1 cellular context compared by ENCODE assay signal in the genomic region with DNA sequence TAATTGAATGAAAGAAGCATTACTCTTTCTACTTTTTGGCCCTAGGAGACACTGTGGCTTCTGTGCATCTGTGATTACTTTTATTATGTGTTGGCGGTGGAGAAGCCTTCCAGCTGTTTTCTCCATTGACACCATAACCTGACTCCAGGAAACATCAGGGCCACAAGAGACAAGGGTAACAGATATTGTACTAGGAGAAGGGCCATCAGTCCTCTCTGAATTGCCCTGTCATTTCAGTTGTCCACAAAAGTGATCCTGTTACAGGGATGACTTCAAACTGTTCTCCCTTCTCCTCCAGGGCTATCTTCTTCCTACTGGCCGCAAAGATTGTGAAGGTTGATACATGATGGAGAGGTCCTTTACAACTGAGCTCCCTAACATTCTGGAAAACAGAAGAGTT.
TF ChIP-seq lines count a peak whose summit lies in the region.

No MANE protein-coding gene starts in this region.

TF ChIP-seq in IMR-90, 13 proteins besides CTCF, POLR2A, EP300 and RAD21:
- TF ChIP-seq, protein P1, sequence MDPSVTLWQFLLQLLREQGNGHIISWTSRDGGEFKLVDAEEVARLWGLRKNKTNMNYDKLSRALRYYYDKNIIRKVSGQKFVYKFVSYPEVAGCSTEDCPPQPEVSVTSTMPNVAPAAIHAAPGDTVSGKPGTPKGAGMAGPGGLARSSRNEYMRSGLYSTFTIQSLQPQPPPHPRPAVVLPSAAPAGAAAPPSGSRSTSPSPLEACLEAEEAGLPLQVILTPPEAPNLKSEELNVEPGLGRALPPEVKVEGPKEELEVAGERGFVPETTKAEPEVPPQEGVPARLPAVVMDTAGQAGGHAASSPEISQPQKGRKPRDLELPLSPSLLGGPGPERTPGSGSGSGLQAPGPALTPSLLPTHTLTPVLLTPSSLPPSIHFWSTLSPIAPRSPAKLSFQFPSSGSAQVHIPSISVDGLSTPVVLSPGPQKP (IDR thresholded peaks at IDR 0.05; ENCODE audit: borderline replicate concordance, low read depth, low read length), result no peak
- TF ChIP-seq, protein P2, sequence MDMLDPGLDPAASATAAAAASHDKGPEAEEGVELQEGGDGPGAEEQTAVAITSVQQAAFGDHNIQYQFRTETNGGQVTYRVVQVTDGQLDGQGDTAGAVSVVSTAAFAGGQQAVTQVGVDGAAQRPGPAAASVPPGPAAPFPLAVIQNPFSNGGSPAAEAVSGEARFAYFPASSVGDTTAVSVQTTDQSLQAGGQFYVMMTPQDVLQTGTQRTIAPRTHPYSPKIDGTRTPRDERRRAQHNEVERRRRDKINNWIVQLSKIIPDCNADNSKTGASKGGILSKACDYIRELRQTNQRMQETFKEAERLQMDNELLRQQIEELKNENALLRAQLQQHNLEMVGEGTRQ (IDR thresholded peaks at IDR 0.05; ENCODE audit: low read depth, low read length), result no peak
- TF ChIP-seq MAFK (IDR thresholded peaks at IDR 0.05; ENCODE audit: low read depth, low read length) (no peak), BHLHE40 (IDR thresholded peaks at IDR 0.05; ENCODE audit: low read depth, low read length) (no peak), CHD1 (IDR thresholded peaks at IDR 0.05; ENCODE audit: low read depth, low read length) (no peak), NFE2L2 (IDR thresholded peaks at IDR 0.05; ENCODE audit: low read depth, low read length) (no peak), FOS (IDR thresholded peaks at IDR 0.05; ENCODE audit: low read depth, low read length) (no peak), SMC3 (IDR thresholded peaks at IDR 0.05; ENCODE audit: low read depth, low read length) (no peak), RFX5 (IDR thresholded peaks at IDR 0.05; ENCODE audit: low read depth, low read length) (no peak), CEBPB (IDR thresholded peaks at IDR 0.05; ENCODE audit: low read depth, low read length) (no peak), MAZ (IDR thresholded peaks at IDR 0.05; ENCODE audit: borderline replicate concordance, low read depth, low read length) (no peak), MXI1 (IDR thresholded peaks at IDR 0.05; ENCODE audit: borderline replicate concordance, low read depth, low read length) (no peak), RCOR1 (IDR thresholded peaks at IDR 0.05; ENCODE audit: insufficient replicate concordance, low read length) (no peak)
